In genomic region chr5:147887026-147887627, GRCh38 we compare ENCODE assay signal across 9 cellular contexts. TPM values are rescaled to one million over a fixed set of nuclear protein-coding genes. Genes with fewer than 3 reads are reported as not detected.
DNase-seq lines count a peak whose midpoint lies in the region; ATAC-seq and TF ChIP-seq lines count a peak whose summit lies in the region.
"Had no signal": no experiment of that assay in that cellular context is flagged by ENCODE, and none has a peak within 500 bp of the region (broad histone marks: within the 10 kb centered on the region; RNA-seq: fewer than 3 reads in every experiment).

No MANE protein-coding gene starts in this region.

- no peak overlapping the region for H3K4me3 ChIP-seq in DOHH2 (ENCODE audit: low read length)
- no peak overlapping the region for H3K4me3 ChIP-seq in adipocyte (ENCODE audit: low read length)

- no peak for ATAC-seq in HG02642 (IDR thresholded peaks at IDR 0.05; ENCODE audit: poor library complexity, unreplicated experiment)

- no peaks in the 10 kb centered on the region for H3K36me3 ChIP-seq in DOHH2 (ENCODE audit: control insufficient read depth, low read length)
- no peaks in the 10 kb centered on the region for H3K36me3 ChIP-seq in adipocyte (ENCODE audit: control insufficient read depth, insufficient read depth, low read length, severe bottlenecking)

- H3F3A ChIP-seq in DOHH2 (ENCODE audit: control insufficient read depth, insufficient read depth): no peaks in the 10 kb centered on the region

- no peaks in the 10 kb centered on the region for H3K9me3 ChIP-seq in DOHH2 (ENCODE audit: control insufficient read depth, insufficient read depth, low read length)
- H3K9me3 ChIP-seq in adipocyte (ENCODE audit: control insufficient read depth, low read length): no peaks in the 10 kb centered on the region

- H3K27ac ChIP-seq in DOHH2 (ENCODE audit: low read depth, low read length): no peak overlapping the region

- no peaks in the 10 kb centered on the region for H3K79me2 ChIP-seq in DOHH2 (ENCODE audit: control insufficient read depth, low read length)

- no peaks in the 10 kb centered on the region for H4K20me1 ChIP-seq in DOHH2 (ENCODE audit: control insufficient read depth, insufficient read depth, low read depth, low read length)

- no peaks in the 10 kb centered on the region for H3K4me1 ChIP-seq in DOHH2 (ENCODE audit: control insufficient read depth, low read length)
- H3K4me1 ChIP-seq in adipocyte (ENCODE audit: control insufficient read depth, insufficient read depth, low read length): no peaks in the 10 kb centered on the region

- peak; percentile 72 for TF ChIP-seq CTCF in DOHH2 (IDR thresholded peaks at IDR 0.05; ENCODE audit: low read depth, low read length, poor library complexity, severe bottlenecking)

- H3K27me3 ChIP-seq in DOHH2 (ENCODE audit: control insufficient read depth, low read length) (peaks cover 8% of the 10 kb centered on the region; the same call in 1 of the 2 replicates), adipocyte (replicated peaks; ENCODE audit: control insufficient read depth, insufficient read depth, low read length) (peaks cover 28% of the 10 kb centered on the region)

- no peak overlapping the region for H3K9ac ChIP-seq in adipocyte (ENCODE audit: low read length)

- intact Hi-C loops in posterior vena cava (cut with DNase I): no loop called here

- DNase-seq in MV-4-11 (lab: John Stamatoyannopoulos, UW) (peak; percentile 4), adipocyte (ENCODE audit: low read depth) (peak; percentile 78), kidney glomerular epithelial cell (lab: John Stamatoyannopoulos, UW) (peak; percentile 34), foreskin melanocyte (no peak), D341Med (ENCODE audit: low spot score) (no peak), posterior vena cava (ENCODE audit: low spot score) (no peak)

- no peak overlapping the region for H3K4me2 ChIP-seq in DOHH2 (ENCODE audit: low read length)

- H3K9me2 ChIP-seq in DOHH2 (replicated peaks; ENCODE audit: control insufficient read depth, low read length): no peaks in the 10 kb centered on the region

RNA-seq across cellular contexts. Expression of gene SCGB3A2, which starts 8.6 kb away (rescaled TPM):
- not detected for total RNA-seq in posterior vena cava
- total RNA-seq: urinary bladder had no signal

RNA-seq across cellular contexts. Expression of gene C5orf46, which starts 19.2 kb away (rescaled TPM):
- total RNA-seq in posterior vena cava: 1 to 10 TPM in 1 of 2 donors, not detected in 1; 1.9 TPM

RNA-seq across cellular contexts. Expression of gene SPINK1, which starts 55.7 kb away (rescaled TPM):
- total RNA-seq in posterior vena cava: 1 to 10 TPM in 1 of 2 donors, not detected in 1; 1.3 TPM

Comparison
In these comparisons a context has a peak if more than half of its experiments do, and no peak if none do; other contexts are left out.
1. DNase-seq: peak in MV-4-11 (single experiment), adipocyte (single experiment) and kidney glomerular epithelial cell (single experiment); none in foreskin melanocyte (single experiment), D341Med (single experiment) and posterior vena cava (single experiment).